Comparison of ENCODE assay signal across 8 cellular contexts in the genomic region with DNA sequence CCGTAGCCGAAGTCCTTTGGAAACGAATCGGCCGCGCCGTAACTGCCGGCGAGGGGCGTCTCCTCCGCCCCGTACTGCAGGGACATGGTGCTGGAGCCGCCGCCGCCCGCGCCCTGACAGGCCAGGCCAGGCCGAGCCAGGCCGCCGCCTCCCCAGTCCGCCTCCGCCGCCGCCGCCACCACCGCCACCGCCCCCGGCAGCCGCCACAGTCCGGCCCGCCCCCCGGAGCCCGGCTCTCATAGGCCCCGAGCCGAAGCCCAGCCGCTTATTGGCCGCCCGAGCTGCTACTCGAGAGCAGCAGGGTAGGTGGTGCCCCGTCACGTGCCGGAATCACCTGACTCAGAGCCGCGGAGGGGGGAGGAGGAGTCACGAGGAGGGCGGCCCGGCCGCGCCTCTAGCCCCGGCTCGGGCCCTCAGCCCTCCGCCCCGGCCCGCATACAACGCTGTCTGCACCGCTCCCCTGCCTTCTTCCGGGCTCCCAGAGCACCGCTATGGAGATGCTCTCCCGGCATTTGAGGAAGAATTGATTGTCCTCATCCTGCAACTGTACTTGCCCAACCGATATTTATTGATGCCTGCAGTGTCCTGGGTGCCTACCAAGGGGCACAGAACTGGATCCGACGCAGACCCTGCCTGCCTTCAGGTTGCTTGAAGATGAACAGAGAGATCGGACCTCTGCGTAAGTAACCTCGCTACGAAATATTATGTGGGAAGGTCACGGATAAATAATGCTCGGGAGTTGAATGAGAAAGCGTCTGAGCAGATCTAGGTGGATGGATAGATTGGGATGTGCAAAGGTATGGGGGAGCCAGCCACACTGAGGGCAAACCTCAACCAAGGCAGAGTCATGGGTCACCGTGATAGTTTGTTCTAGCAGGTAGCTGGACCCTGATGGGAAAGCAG. TPM values are rescaled to one million over a fixed set of nuclear protein-coding genes. Genes with fewer than 3 reads are reported as not detected.
A peak's percentile ranks its signal among the peaks of the same experiment; 100 is the strongest.
DNase-seq lines count a peak whose midpoint lies in the region; ATAC-seq and TF ChIP-seq lines count a peak whose summit lies in the region.

A gene with protein sequence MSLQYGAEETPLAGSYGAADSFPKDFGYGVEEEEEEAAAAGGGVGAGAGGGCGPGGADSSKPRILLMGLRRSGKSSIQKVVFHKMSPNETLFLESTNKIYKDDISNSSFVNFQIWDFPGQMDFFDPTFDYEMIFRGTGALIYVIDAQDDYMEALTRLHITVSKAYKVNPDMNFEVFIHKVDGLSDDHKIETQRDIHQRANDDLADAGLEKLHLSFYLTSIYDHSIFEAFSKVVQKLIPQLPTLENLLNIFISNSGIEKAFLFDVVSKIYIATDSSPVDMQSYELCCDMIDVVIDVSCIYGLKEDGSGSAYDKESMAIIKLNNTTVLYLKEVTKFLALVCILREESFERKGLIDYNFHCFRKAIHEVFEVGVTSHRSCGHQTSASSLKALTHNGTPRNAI (minus strand): TSS at position 212 of the 903 bp plus-strand sequence. CDS start 126 bp downstream, at position 86.

- no peaks in the 10 kb centered on the region for H3K9me2 ChIP-seq in SK-N-SH

- peaks cover 55% of the 10 kb centered on the region for H3K79me2 ChIP-seq in SK-N-SH (ENCODE audit: insufficient read depth)

- peak within 1 kb of the TSS; percentile 84 for H3K4me3 ChIP-seq in GM08714 (ENCODE audit: low read length)
- peak within 1 kb of the TSS; percentile 95 to 100 for H3K4me3 ChIP-seq in SK-N-SH (ENCODE audit: low read depth in 2 of 2, low read length in 1 of 2)

- ATAC-seq in HG02588 (IDR thresholded peaks at IDR 0.05; ENCODE audit: unreplicated experiment), result peak; percentile 86

- H3K9ac ChIP-seq in SK-N-SH, result peak within 1 kb of the TSS; percentile 80

- CTCF ChIA-PET in SK-N-SH (lab: Yijun Ruan, JAX), result interaction anchor here (0.8 kb wide), 1 partner anchor 13 kb away, joined by 3 read pairs; no protein-coding TSS in a partner anchor

- peak within 1 kb of the TSS; percentile 72 to 83 for H3K27ac ChIP-seq in SK-N-SH (ENCODE audit: low read depth in 2 of 2, low read length in 1 of 2)
- H3K27ac ChIP-seq in substantia nigra (ENCODE audit: low read depth, low read length, poor library complexity, severe bottlenecking), result peak within 1 kb of the TSS; percentile 91

- H3K27me3 ChIP-seq in SK-N-SH (ENCODE audit: insufficient read depth), result no peaks in the 10 kb centered on the region

- TF ChIP-seq CTCF in SK-N-SH (IDR thresholded peaks at IDR 0.05), result no peak

- H4K20me1 ChIP-seq in SK-N-SH (ENCODE audit: insufficient read depth), result no peaks in the 10 kb centered on the region; the same call in 1 of the 2 replicates

- POLR2A ChIA-PET in SK-N-SH (lab: Yijun Ruan, JAX), result interaction anchor here (1.0 kb wide), 1 partner anchor 167 kb away, joined by 3 read pairs; a partner anchor contains a TSS

- 2% methylated on average over 13 of the region's 70 CpGs for WGBS in SK-N-SH (ENCODE audit: low lambda C conversion rate)

- H2AFZ ChIP-seq in SK-N-SH (ENCODE audit: low read depth), result peak within 1 kb of the TSS; percentile 100

- no peak for TF ChIP-seq EP300 in SK-N-SH (IDR thresholded peaks at IDR 0.05; ENCODE audit: borderline replicate concordance in 1 of 2, low read depth in 1 of 2, low read length in 1 of 2)

- peak within 1 kb of the TSS; percentile 87 for H3K4me2 ChIP-seq in SK-N-SH

- H3K36me3 ChIP-seq in SK-N-SH (replicated peaks in 1 of 2; ENCODE audit: control insufficient read depth in 1 of 2, insufficient read depth in 2 of 2, low read length in 1 of 2), result peaks cover 32 to 39% of the 10 kb centered on the region in 2 experiments

- H3K4me1 ChIP-seq in SK-N-SH (ENCODE audit: control insufficient read depth in 1 of 2, insufficient read depth in 2 of 2, low read depth in 1 of 2, low read length in 1 of 2), result peaks cover 7 to 13% of the 10 kb centered on the region in 2 experiments; a peak in 3 of 4 replicates

- DNase-seq in NCI-H1092 (lab: John Stamatoyannopoulos, UW), result peak; percentile 99
- DNase-seq in SK-N-SH, result peak; percentile 100
- peak; percentile 99 for DNase-seq in activated naive CD4-positive, alpha-beta T cell treated with anti-CD3 and anti-CD28 coated beads, Interleukin-2, amount 50 U/mL, for 16 hours
- peak; percentile 100 for DNase-seq in germinal center (ENCODE audit: low spot score)
- peak; percentile 82 for DNase-seq in non-pigmented ciliary epithelial cell (ENCODE audit: low read depth)
- peak; percentile 89 to 100 (median 99) for DNase-seq in substantia nigra (lab: John Stamatoyannopoulos, UW)

- no peak for TF ChIP-seq RAD21 in SK-N-SH (IDR thresholded peaks at IDR 0.05; ENCODE audit: low read length)

- no peaks in the 10 kb centered on the region for H3K9me3 ChIP-seq in SK-N-SH

- peaks cover 4% of the 10 kb centered on the region for H3F3A ChIP-seq in SK-N-SH (replicated peaks; ENCODE audit: insufficient read depth)

TF ChIP-seq in SK-N-SH, 30 proteins besides CTCF, POLR2A, EP300 and RAD21 (continues in another document):
- peak; percentile 76; the same call in 1 of the 2 replicates for TF ChIP-seq SIN3A (IDR thresholded peaks at IDR 0.05; ENCODE audit: borderline replicate concordance, low read depth, low read length)
- TF ChIP-seq FOSL2 (IDR thresholded peaks at IDR 0.05; ENCODE audit: borderline replicate concordance, low read depth), result peak; percentile 24; the same call in 1 of the 2 replicates
- peak; percentile 91 for TF ChIP-seq MXI1 (IDR thresholded peaks at IDR 0.05; ENCODE audit: low read depth, low read length)
- TF ChIP-seq SMC3 (IDR thresholded peaks at IDR 0.05; ENCODE audit: low read depth, low read length), result no peak
- TF ChIP-seq, protein P1, sequence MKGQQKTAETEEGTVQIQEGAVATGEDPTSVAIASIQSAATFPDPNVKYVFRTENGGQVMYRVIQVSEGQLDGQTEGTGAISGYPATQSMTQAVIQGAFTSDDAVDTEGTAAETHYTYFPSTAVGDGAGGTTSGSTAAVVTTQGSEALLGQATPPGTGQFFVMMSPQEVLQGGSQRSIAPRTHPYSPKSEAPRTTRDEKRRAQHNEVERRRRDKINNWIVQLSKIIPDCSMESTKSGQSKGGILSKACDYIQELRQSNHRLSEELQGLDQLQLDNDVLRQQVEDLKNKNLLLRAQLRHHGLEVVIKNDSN (IDR thresholded peaks at IDR 0.05; ENCODE audit: borderline replicate concordance, low read depth), result peak; percentile 99
- TF ChIP-seq EZH2phosphoT487 (IDR thresholded peaks at IDR 0.05; ENCODE audit: borderline replicate concordance, low read depth), result no peak
- peak; percentile 84 for TF ChIP-seq CHD2 (IDR thresholded peaks at IDR 0.05; ENCODE audit: low read length, partially characterized antibody)
- peak; percentile 76 for TF ChIP-seq POLR2AphosphoS5 (IDR thresholded peaks at IDR 0.05; ENCODE audit: low read depth, low read length)
- TF ChIP-seq GATA2 (CRISPR knock-in tag; IDR thresholded peaks at IDR 0.05), result no peak
- TF ChIP-seq TAF1 (IDR thresholded peaks at IDR 0.05; ENCODE audit: borderline replicate concordance, low read depth, low read length), result no peak
- TF ChIP-seq JUND (IDR thresholded peaks at IDR 0.05), result no peak; the same call in 1 of the 2 replicates
- no peak; the same call in 1 of the 2 replicates for TF ChIP-seq ELF1 (IDR thresholded peaks at IDR 0.05)
- TF ChIP-seq, protein P2, sequence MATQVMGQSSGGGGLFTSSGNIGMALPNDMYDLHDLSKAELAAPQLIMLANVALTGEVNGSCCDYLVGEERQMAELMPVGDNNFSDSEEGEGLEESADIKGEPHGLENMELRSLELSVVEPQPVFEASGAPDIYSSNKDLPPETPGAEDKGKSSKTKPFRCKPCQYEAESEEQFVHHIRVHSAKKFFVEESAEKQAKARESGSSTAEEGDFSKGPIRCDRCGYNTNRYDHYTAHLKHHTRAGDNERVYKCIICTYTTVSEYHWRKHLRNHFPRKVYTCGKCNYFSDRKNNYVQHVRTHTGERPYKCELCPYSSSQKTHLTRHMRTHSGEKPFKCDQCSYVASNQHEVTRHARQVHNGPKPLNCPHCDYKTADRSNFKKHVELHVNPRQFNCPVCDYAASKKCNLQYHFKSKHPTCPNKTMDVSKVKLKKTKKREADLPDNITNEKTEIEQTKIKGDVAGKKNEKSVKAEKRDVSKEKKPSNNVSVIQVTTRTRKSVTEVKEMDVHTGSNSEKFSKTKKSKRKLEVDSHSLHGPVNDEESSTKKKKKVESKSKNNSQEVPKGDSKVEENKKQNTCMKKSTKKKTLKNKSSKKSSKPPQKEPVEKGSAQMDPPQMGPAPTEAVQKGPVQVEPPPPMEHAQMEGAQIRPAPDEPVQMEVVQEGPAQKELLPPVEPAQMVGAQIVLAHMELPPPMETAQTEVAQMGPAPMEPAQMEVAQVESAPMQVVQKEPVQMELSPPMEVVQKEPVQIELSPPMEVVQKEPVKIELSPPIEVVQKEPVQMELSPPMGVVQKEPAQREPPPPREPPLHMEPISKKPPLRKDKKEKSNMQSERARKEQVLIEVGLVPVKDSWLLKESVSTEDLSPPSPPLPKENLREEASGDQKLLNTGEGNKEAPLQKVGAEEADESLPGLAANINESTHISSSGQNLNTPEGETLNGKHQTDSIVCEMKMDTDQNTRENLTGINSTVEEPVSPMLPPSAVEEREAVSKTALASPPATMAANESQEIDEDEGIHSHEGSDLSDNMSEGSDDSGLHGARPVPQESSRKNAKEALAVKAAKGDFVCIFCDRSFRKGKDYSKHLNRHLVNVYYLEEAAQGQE (IDR thresholded peaks at IDR 0.05; ENCODE audit: low read depth, low read length), result no peak
- TF ChIP-seq FOXJ3 (CRISPR knock-in tag; IDR thresholded peaks at IDR 0.05), result no peak
- TF ChIP-seq TCF12 (IDR thresholded peaks at IDR 0.05), result no peak; the same call in 1 of the 2 replicates
- TF ChIP-seq MEF2A (IDR thresholded peaks at IDR 0.05; ENCODE audit: borderline replicate concordance, low read depth), result no peak
- peak; percentile 56 for TF ChIP-seq GABPA (IDR thresholded peaks at IDR 0.05; ENCODE audit: low read depth)
- TF ChIP-seq RCOR1 (IDR thresholded peaks at IDR 0.05; ENCODE audit: low read length), result peak; percentile 59; the same call in 1 of the 2 replicates
- no peak for TF ChIP-seq RXRA (IDR thresholded peaks at IDR 0.05; ENCODE audit: borderline replicate concordance, low read depth)
- TF ChIP-seq, protein P3, sequence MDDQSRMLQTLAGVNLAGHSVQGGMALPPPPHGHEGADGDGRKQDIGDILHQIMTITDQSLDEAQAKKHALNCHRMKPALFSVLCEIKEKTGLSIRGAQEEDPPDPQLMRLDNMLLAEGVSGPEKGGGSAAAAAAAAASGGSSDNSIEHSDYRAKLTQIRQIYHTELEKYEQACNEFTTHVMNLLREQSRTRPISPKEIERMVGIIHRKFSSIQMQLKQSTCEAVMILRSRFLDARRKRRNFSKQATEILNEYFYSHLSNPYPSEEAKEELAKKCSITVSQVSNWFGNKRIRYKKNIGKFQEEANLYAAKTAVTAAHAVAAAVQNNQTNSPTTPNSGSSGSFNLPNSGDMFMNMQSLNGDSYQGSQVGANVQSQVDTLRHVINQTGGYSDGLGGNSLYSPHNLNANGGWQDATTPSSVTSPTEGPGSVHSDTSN (IDR thresholded peaks at IDR 0.05), result peak; percentile 99

RNA-seq across cellular contexts. Expression of the gene that starts here (rescaled TPM):
- polyA plus RNA-seq in SK-N-SH (2012; rRNA removed), result 8.8 and 9.6 TPM in 2 replicates
- polyA plus RNA-seq in SK-N-SH (2012; cell fraction: cytosol; rRNA removed), result 16.9 and 21.5 TPM in 2 replicates
- polyA plus RNA-seq in SK-N-SH (2012; cell fraction: nucleus; rRNA removed), result 3.9 and 6.7 TPM in 2 replicates

Comparison
In these comparisons a context has a peak if more than half of its experiments do, and no peak if none do; other contexts are left out.
1. Peak in every context shown above with its lines: DNase-seq, ATAC-seq, H3K4me3 ChIP-seq and H3K27ac ChIP-seq.